ENCODE assay signal across 14 cellular contexts in the genomic region with DNA sequence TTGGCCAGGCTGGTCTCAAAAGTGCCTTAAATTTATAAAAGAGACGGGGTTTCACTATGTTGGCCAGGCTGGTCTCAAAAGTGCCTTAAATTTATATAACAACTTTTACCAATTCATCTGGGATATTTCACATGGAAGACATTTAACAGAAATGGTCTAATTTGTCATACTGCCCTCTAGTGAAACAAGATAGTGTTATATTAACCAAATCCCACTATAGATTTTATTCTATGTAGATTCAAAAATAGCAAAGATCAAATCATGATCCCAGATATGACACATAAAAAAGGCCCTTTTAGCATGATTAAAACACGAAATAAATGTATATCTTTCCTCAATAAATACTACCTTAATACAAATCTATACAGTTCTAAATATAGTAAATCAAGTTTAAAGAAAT.
DNase-seq lines count a peak whose midpoint lies in the region; ATAC-seq and TF ChIP-seq lines count a peak whose summit lies in the region.
"Had no signal": no experiment of that assay in that cellular context is flagged by ENCODE, and none has a peak within 500 bp of the region (broad histone marks: within the 10 kb centered on the region; RNA-seq: fewer than 3 reads in every experiment).

No MANE protein-coding gene starts in this region.

- peaks cover 11% of the 10 kb centered on the region for H3K27me3 Mint-ChIP-seq in chondrocyte (ENCODE audit: low read depth)
- H3K27me3 Mint-ChIP-seq in activated T-cell treated with anti-CD3 and anti-CD28 coated beads, Interleukin-2, amount 50 U/mL, for 4 hours (ENCODE audit: low read depth), result no peaks in the 10 kb centered on the region
- H3K27me3 Mint-ChIP-seq: activated naive CD8-positive, alpha-beta T cell treated with anti-CD3 and anti-CD28 coated beads for 36 hours had no signal

- no peaks in the 10 kb centered on the region for H3K36me3 Mint-ChIP-seq in chondrocyte (ENCODE audit: low read depth)
- H3K36me3 Mint-ChIP-seq in activated T-cell treated with anti-CD3 and anti-CD28 coated beads, Interleukin-2, amount 50 U/mL, for 4 hours (ENCODE audit: insufficient read depth), result no peaks in the 10 kb centered on the region
- H3K36me3 Mint-ChIP-seq: activated naive CD8-positive, alpha-beta T cell treated with anti-CD3 and anti-CD28 coated beads for 36 hours had no signal

- no peaks in the 10 kb centered on the region for H3K4me1 Mint-ChIP-seq in chondrocyte (ENCODE audit: low read depth)
- H3K4me1 Mint-ChIP-seq in activated T-cell treated with anti-CD3 and anti-CD28 coated beads, Interleukin-2, amount 50 U/mL, for 4 hours (ENCODE audit: low read depth), result no peaks in the 10 kb centered on the region
- H3K4me1 Mint-ChIP-seq: activated naive CD8-positive, alpha-beta T cell treated with anti-CD3 and anti-CD28 coated beads for 36 hours had no signal

- H3K4me3 Mint-ChIP-seq in chondrocyte (ENCODE audit: unreplicated experiment), result no peak overlapping the region
- H3K4me3 Mint-ChIP-seq in activated T-cell treated with anti-CD3 and anti-CD28 coated beads, Interleukin-2, amount 50 U/mL, for 4 hours, result no peak overlapping the region
- H3K4me3 Mint-ChIP-seq: activated naive CD8-positive, alpha-beta T cell treated with anti-CD3 and anti-CD28 coated beads for 36 hours had no signal

- peak; percentile 76 for TF ChIP-seq CTCF in chondrocyte (IDR thresholded peaks at IDR 0.05)

- DNase-seq in GM03348 (ENCODE audit: low spot score) (peak; percentile 19), M059J (ENCODE audit: low read depth) (peak; percentile 10), chondrocyte (ENCODE audit: low spot score) (no peak), renal cortical epithelial cell (ENCODE audit: low read depth) (peak; percentile 4), middle frontal gyrus (ENCODE audit: extremely low spot score, low spot score) (no peak), medulla oblongata (ENCODE audit: extremely low spot score) (no peak)
- no peak for DNase-seq in activated T-cell treated with anti-CD3 and anti-CD28 coated beads, Interleukin-2, amount 50 U/mL, for 4 hours
- DNase-seq: activated CD8-positive, alpha-beta memory T cell treated with anti-CD3 and anti-CD28 coated beads, Interleukin-2, amount 50 U/mL, for 4 hours; activated naive CD8-positive, alpha-beta T cell treated with anti-CD3 and anti-CD28 coated beads for 36 hours; COR-L47; head of caudate nucleus; left ventricle myocardium inferior; NCI-H2029 had no signal

- ATAC-seq in activated T-cell treated with anti-CD3 and anti-CD28 coated beads, Interleukin-2, amount 50 U/mL, for 4 hours, result no peak
- ATAC-seq: K562 had no signal

- no peaks in the 10 kb centered on the region for H3K9me3 Mint-ChIP-seq in chondrocyte (ENCODE audit: low read depth)
- no peaks in the 10 kb centered on the region for H3K9me3 Mint-ChIP-seq in activated T-cell treated with anti-CD3 and anti-CD28 coated beads, Interleukin-2, amount 50 U/mL, for 4 hours

- no peak overlapping the region for H3K27ac Mint-ChIP-seq in chondrocyte (ENCODE audit: unreplicated experiment)
- H3K27ac Mint-ChIP-seq: activated naive CD8-positive, alpha-beta T cell treated with anti-CD3 and anti-CD28 coated beads for 36 hours had no signal

Comparison
In these comparisons a context has a peak if more than half of its experiments do, and no peak if none do; other contexts are left out.
1. DNase-seq: peak in GM03348 (single experiment), M059J (single experiment) and renal cortical epithelial cell (single experiment); none in chondrocyte (single experiment), activated T-cell treated with anti-CD3 and anti-CD28 coated beads, Interleukin-2, amount 50 U/mL, for 4 hours (single experiment), middle frontal gyrus (single experiment) and medulla oblongata (single experiment).